In genomic region chr6:149234051-149234962, GRCh38 we compare ENCODE assay signal across 8 cellular contexts.
DNase-seq lines count a peak whose midpoint lies in the region; TF ChIP-seq lines count a peak whose summit lies in the region.

No MANE protein-coding gene starts in this region.

- H3K4me1 ChIP-seq in HUES48 (ENCODE audit: control insufficient read depth, insufficient read depth, low read length): peaks cover 17% of the 10 kb centered on the region

- H3K9ac ChIP-seq in HUES48 (ENCODE audit: low read depth, low read length): no peak overlapping the region

- H3K27ac ChIP-seq in HUES48 (ENCODE audit: low read depth, low read length): peak overlapping the region; percentile 87

- no peaks in the 10 kb centered on the region for H3K9me3 ChIP-seq in HUES48 (ENCODE audit: control insufficient read depth, insufficient read depth, low read length)

- H3K9me3 Mint-ChIP-seq in chondrocyte (ENCODE audit: low read depth): peaks cover 4% of the 10 kb centered on the region

- TF ChIP-seq CTCF in chondrocyte (IDR thresholded peaks at IDR 0.05) (no peak), GM20000 (IDR thresholded peaks at IDR 0.05; ENCODE audit: extremely low read depth, missing control alignments) (no peak)

- H3K36me3 ChIP-seq in HUES48 (ENCODE audit: control insufficient read depth, insufficient read depth, low read length): no peaks in the 10 kb centered on the region

- no peak overlapping the region for H3K4me3 Mint-ChIP-seq in chondrocyte (ENCODE audit: unreplicated experiment)

- H3K36me3 Mint-ChIP-seq in chondrocyte (ENCODE audit: low read depth): no peaks in the 10 kb centered on the region

- H3K27me3 Mint-ChIP-seq in chondrocyte (ENCODE audit: low read depth): no peaks in the 10 kb centered on the region

- peaks cover 44% of the 10 kb centered on the region for H3K4me1 Mint-ChIP-seq in chondrocyte (ENCODE audit: low read depth)

- no peaks in the 10 kb centered on the region for H3K27me3 ChIP-seq in HUES48 (ENCODE audit: control insufficient read depth, insufficient read depth, low read length)

- H3K27ac Mint-ChIP-seq in chondrocyte (ENCODE audit: unreplicated experiment): peak overlapping the region; percentile 23

- H3K4me3 ChIP-seq in HUES48 (ENCODE audit: low read depth, low read length): no peak overlapping the region

- peak; percentile 39 to 43 for DNase-seq in activated CD4-positive, alpha-beta T cell treated with anti-CD3 and anti-CD28 coated beads for 4 hours
- DNase-seq in chondrocyte (ENCODE audit: low spot score) (no peak), GM20000 (ENCODE audit: low spot score) (no peak), NCI-H1417 treated with DMSO at 0.1 percent for 48 hours (lab: John Stamatoyannopoulos, UW) (no peak), COR-L47 (lab: John Stamatoyannopoulos, UW) (no peak), cerebellar nuclear complex (lab: John Stamatoyannopoulos, UW) (no peak)
- peak; percentile 55 for DNase-seq in stimulated activated CD4-positive, alpha-beta T cell treated with anti-CD3 and anti-CD28 coated beads, Interleukin-4, amount 100 ng/mL, for 24 hours

Comparison
In these comparisons a context has a peak if more than half of its experiments do, and no peak if none do; other contexts are left out.
1. DNase-seq: peak in activated CD4-positive, alpha-beta T cell treated with anti-CD3 and anti-CD28 coated beads for 4 hours (2 of 2) and stimulated activated CD4-positive, alpha-beta T cell treated with anti-CD3 and anti-CD28 coated beads, Interleukin-4, amount 100 ng/mL, for 24 hours (single experiment); none in chondrocyte (single experiment), GM20000 (single experiment), NCI-H1417 treated with DMSO at 0.1 percent for 48 hours (single experiment), COR-L47 (single experiment) and cerebellar nuclear complex (0 of 2).